In genomic region chr3:124730129-124730919, GRCh38 we compare ENCODE assay signal across 1 cellular context.
TF ChIP-seq lines count a peak whose summit lies in the region.

UMPS (plus strand) TSS chr3:124730452; CDS start chr3:124730472, 20 bp downstream.

TF ChIP-seq in GM12878, 131 proteins besides CTCF, POLR2A, EP300 and RAD21 (continued from another document and continues in another):
- peak; percentile 23 for TF ChIP-seq SKIL (IDR thresholded peaks at IDR 0.05; ENCODE audit: low read depth, poor library complexity, severe bottlenecking)
- peak; percentile 98 for TF ChIP-seq YY1 (IDR thresholded peaks at IDR 0.05; ENCODE audit: low read depth, low read length)
- TF ChIP-seq EZH2 (IDR thresholded peaks at IDR 0.05; ENCODE audit: borderline replicate concordance, control insufficient read depth, low read depth, low read length): no peak
- TF ChIP-seq, protein P1, sequence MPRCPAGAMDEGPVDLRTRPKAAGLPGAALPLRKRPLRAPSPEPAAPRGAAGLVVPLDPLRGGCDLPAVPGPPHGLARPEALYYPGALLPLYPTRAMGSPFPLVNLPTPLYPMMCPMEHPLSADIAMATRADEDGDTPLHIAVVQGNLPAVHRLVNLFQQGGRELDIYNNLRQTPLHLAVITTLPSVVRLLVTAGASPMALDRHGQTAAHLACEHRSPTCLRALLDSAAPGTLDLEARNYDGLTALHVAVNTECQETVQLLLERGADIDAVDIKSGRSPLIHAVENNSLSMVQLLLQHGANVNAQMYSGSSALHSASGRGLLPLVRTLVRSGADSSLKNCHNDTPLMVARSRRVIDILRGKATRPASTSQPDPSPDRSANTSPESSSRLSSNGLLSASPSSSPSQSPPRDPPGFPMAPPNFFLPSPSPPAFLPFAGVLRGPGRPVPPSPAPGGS (IDR thresholded peaks at IDR 0.05; ENCODE audit: borderline replicate concordance, insufficient read depth, low read depth, low read length, poor library complexity, severe bottlenecking): no peak
- no peak for TF ChIP-seq LARP7 (IDR thresholded peaks at IDR 0.05)
- TF ChIP-seq, protein P2, sequence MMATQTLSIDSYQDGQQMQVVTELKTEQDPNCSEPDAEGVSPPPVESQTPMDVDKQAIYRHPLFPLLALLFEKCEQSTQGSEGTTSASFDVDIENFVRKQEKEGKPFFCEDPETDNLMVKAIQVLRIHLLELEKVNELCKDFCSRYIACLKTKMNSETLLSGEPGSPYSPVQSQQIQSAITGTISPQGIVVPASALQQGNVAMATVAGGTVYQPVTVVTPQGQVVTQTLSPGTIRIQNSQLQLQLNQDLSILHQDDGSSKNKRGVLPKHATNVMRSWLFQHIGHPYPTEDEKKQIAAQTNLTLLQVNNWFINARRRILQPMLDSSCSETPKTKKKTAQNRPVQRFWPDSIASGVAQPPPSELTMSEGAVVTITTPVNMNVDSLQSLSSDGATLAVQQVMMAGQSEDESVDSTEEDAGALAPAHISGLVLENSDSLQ (IDR thresholded peaks at IDR 0.05): peak; percentile 42
- TF ChIP-seq SMAD1 (IDR thresholded peaks at IDR 0.05; ENCODE audit: low read depth, partially characterized antibody): peak; percentile 43
- TF ChIP-seq DPF2 (IDR thresholded peaks at IDR 0.05): 0 out of 2 replicates have a peak, but pooled peaks have one; percentile 51
- peak in 1 of 2 experiments; percentile 26; a peak in 2 of 4 replicates for TF ChIP-seq IKZF2 (IDR thresholded peaks at IDR 0.05)
- TF ChIP-seq NR2C1 (IDR thresholded peaks at IDR 0.05): peak; percentile 56; the same call in 1 of the 2 replicates
- peak; percentile 93 for TF ChIP-seq NR2F1 (conservative IDR thresholded peaks at IDR 0.05)
- no peak for TF ChIP-seq MLLT1 (IDR thresholded peaks at IDR 0.05)
- peak; percentile 96; the same call in 1 of the 2 replicates for TF ChIP-seq RB1 (IDR thresholded peaks at IDR 0.05; ENCODE audit: borderline replicate concordance)
- no peak for TF ChIP-seq CBX3 (IDR thresholded peaks at IDR 0.05; ENCODE audit: borderline replicate concordance, low read depth)
- TF ChIP-seq MTA2 (IDR thresholded peaks at IDR 0.05; ENCODE audit: low read depth): no peak
- TF ChIP-seq RCOR1 (conservative IDR thresholded peaks at IDR 0.05; ENCODE audit: low read depth, low read length): 0 out of 2 replicates have a peak, but pooled peaks have one; percentile 40
- TF ChIP-seq PBX3 (IDR thresholded peaks at IDR 0.05; ENCODE audit: insufficient replicate concordance, low read depth, low read length): peak; percentile 20
- TF ChIP-seq, protein P3, sequence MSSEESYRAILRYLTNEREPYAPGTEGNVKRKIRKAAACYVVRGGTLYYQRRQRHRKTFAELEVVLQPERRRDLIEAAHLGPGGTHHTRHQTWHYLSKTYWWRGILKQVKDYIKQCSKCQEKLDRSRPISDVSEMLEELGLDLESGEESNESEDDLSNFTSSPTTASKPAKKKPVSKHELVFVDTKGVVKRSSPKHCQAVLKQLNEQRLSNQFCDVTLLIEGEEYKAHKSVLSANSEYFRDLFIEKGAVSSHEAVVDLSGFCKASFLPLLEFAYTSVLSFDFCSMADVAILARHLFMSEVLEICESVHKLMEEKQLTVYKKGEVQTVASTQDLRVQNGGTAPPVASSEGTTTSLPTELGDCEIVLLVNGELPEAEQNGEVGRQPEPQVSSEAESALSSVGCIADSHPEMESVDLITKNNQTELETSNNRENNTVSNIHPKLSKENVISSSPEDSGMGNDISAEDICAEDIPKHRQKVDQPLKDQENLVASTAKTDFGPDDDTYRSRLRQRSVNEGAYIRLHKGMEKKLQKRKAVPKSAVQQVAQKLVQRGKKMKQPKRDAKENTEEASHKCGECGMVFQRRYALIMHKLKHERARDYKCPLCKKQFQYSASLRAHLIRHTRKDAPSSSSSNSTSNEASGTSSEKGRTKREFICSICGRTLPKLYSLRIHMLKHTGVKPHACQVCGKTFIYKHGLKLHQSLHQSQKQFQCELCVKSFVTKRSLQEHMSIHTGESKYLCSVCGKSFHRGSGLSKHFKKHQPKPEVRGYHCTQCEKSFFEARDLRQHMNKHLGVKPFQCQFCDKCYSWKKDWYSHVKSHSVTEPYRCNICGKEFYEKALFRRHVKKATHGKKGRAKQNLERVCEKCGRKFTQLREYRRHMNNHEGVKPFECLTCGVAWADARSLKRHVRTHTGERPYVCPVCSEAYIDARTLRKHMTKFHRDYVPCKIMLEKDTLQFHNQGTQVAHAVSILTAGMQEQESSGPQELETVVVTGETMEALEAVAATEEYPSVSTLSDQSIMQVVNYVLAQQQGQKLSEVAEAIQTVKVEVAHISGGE (CRISPR knock-in tag; IDR thresholded peaks at IDR 0.05): peak; percentile 52
- no peak for TF ChIP-seq KAT2A (conservative IDR thresholded peaks at IDR 0.05; ENCODE audit: control insufficient read depth, low read depth, low read length)
- no peak for TF ChIP-seq ZBED1 (IDR thresholded peaks at IDR 0.05; ENCODE audit: borderline replicate concordance)
- peak; percentile 80 for TF ChIP-seq POLR2AphosphoS2 (IDR thresholded peaks at IDR 0.05; ENCODE audit: low read depth, low read length)
- peak; percentile 28 for TF ChIP-seq USF1 (IDR thresholded peaks at IDR 0.05; ENCODE audit: borderline replicate concordance, extremely low read length, insufficient read depth, low read depth, low read length)
- no peak for TF ChIP-seq ZNF592 (IDR thresholded peaks at IDR 0.05)
- TF ChIP-seq NR2C2 (IDR thresholded peaks at IDR 0.05; ENCODE audit: borderline replicate concordance, control insufficient read depth, insufficient read length, low read depth): no peak
- TF ChIP-seq SIX5 (IDR thresholded peaks at IDR 0.05; ENCODE audit: low read depth, low read length, severe bottlenecking): peak; percentile 53
- TF ChIP-seq, protein P4, sequence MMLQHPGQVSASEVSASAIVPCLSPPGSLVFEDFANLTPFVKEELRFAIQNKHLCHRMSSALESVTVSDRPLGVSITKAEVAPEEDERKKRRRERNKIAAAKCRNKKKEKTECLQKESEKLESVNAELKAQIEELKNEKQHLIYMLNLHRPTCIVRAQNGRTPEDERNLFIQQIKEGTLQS (IDR thresholded peaks at IDR 0.05; ENCODE audit: borderline replicate concordance, extremely low read depth, low read depth, low read length): peak; percentile 76; the same call in 1 of the 2 replicates
- TF ChIP-seq, protein P5, sequence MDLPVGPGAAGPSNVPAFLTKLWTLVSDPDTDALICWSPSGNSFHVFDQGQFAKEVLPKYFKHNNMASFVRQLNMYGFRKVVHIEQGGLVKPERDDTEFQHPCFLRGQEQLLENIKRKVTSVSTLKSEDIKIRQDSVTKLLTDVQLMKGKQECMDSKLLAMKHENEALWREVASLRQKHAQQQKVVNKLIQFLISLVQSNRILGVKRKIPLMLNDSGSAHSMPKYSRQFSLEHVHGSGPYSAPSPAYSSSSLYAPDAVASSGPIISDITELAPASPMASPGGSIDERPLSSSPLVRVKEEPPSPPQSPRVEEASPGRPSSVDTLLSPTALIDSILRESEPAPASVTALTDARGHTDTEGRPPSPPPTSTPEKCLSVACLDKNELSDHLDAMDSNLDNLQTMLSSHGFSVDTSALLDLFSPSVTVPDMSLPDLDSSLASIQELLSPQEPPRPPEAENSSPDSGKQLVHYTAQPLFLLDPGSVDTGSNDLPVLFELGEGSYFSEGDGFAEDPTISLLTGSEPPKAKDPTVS (IDR thresholded peaks at IDR 0.05; ENCODE audit: low read depth, low read length): no peak
- no peak for TF ChIP-seq ETV6 (conservative IDR thresholded peaks at IDR 0.05 in 1 of 2, IDR thresholded peaks at IDR 0.05 in 1 of 2; ENCODE audit: borderline replicate concordance in 1 of 2, low read depth in 1 of 2)
- TF ChIP-seq ZNF622 (IDR thresholded peaks at IDR 0.05): no peak
- peak; percentile 71 for TF ChIP-seq E2F4 (IDR thresholded peaks at IDR 0.05; ENCODE audit: low read depth, low read length)
- TF ChIP-seq NRF1 (conservative IDR thresholded peaks at IDR 0.05; ENCODE audit: low read depth, low read length): no peak
- TF ChIP-seq ZZZ3 (IDR thresholded peaks at IDR 0.05; ENCODE audit: control insufficient read depth, insufficient read length, low read depth): no peak
- TF ChIP-seq, protein P6, sequence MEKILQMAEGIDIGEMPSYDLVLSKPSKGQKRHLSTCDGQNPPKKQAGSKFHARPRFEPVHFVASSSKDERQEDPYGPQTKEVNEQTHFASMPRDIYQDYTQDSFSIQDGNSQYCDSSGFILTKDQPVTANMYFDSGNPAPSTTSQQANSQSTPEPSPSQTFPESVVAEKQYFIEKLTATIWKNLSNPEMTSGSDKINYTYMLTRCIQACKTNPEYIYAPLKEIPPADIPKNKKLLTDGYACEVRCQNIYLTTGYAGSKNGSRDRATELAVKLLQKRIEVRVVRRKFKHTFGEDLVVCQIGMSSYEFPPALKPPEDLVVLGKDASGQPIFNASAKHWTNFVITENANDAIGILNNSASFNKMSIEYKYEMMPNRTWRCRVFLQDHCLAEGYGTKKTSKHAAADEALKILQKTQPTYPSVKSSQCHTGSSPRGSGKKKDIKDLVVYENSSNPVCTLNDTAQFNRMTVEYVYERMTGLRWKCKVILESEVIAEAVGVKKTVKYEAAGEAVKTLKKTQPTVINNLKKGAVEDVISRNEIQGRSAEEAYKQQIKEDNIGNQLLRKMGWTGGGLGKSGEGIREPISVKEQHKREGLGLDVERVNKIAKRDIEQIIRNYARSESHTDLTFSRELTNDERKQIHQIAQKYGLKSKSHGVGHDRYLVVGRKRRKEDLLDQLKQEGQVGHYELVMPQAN (conservative IDR thresholded peaks at IDR 0.05): peak; percentile 64; the same call in 1 of the 2 replicates
- no peak for TF ChIP-seq JUNB (IDR thresholded peaks at IDR 0.05)
- TF ChIP-seq CREB1 (IDR thresholded peaks at IDR 0.05; ENCODE audit: low read depth): peak; percentile 98
